Comparison of ENCODE assay signal across 23 cellular contexts in the genomic region with DNA sequence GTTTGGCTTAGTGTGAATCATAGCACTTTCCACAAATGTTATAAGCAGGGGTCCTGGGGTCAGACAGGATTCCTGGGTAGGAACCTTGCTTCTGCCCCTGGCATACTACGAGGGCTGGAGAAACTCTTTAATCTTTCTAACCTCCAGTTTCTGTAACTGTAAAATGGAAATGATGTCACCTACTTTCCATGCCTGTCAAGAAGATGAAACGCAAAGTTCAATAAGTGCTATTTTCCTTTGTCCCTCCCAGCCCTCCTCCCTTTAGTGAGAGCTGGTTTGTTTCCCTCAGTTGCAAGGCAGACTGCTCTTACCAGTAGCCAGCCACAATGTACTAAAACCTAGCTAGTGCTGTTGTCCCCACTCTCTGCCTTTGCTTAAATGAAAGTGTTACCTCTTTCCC.
"Had no signal": no experiment of that assay in that cellular context is flagged by ENCODE, and none has a peak within 500 bp of the region (broad histone marks: within the 10 kb centered on the region; RNA-seq: fewer than 3 reads in every experiment).

No MANE protein-coding gene starts in this region.

- H3K4me3 Mint-ChIP-seq: activated CD4-positive, alpha-beta T cell treated with anti-CD3 and anti-CD28 coated beads, Interleukin-2, amount 10 ng/mL, durations not matched to agents 7 days and 5 days; activated CD8-positive, alpha-beta T cell treated with anti-CD3 and anti-CD28 coated beads for 36 hours; activated T-cell treated with anti-CD3 and anti-CD28 coated beads, Interleukin-2, amount 50 U/mL, for 4 hours; activated T-helper 17 cell treated with anti-CD3 and anti-CD28 coated beads, Interleukin-2, amount 50 U/mL, for 72 hours; naive thymus-derived CD4-positive, alpha-beta T cell; stimulated activated naive CD8-positive, alpha-beta T cell treated with anti-CD3 and anti-CD28 coated beads, Interleukin-15, Interleukin-2, amounts not matched to agents 100 ng/mL and 50 ng/mL, for 24 hours; T-helper 17 cell had no signal

- H3K4me1 ChIP-seq: esophagus muscularis mucosa, upper lobe of right lung had no signal

- ATAC-seq: activated CD8-positive, alpha-beta T cell treated with anti-CD3 and anti-CD28 coated beads for 36 hours; activated T-cell treated with anti-CD3 and anti-CD28 coated beads, Interleukin-2, amount 50 U/mL, for 4 hours; activated T-helper 17 cell treated with anti-CD3 and anti-CD28 coated beads, Interleukin-2, amount 50 U/mL, for 72 hours; left ventricle myocardium superior; naive thymus-derived CD4-positive, alpha-beta T cell; right cardiac atrium; T-helper 17 cell; upper lobe of right lung had no signal

- H3K27me3 Mint-ChIP-seq: stimulated activated naive CD8-positive, alpha-beta T cell treated with anti-CD3 and anti-CD28 coated beads, Interleukin-15, Interleukin-2, amounts not matched to agents 100 ng/mL and 50 ng/mL, for 24 hours; T-helper 17 cell had no signal

- H3K27ac Mint-ChIP-seq: activated CD4-positive, alpha-beta T cell treated with anti-CD3 and anti-CD28 coated beads, Interleukin-2, amount 10 ng/mL, durations not matched to agents 7 days and 5 days; activated CD8-positive, alpha-beta T cell treated with anti-CD3 and anti-CD28 coated beads for 36 hours; activated T-helper 17 cell treated with anti-CD3 and anti-CD28 coated beads, Interleukin-2, amount 50 U/mL, for 72 hours; naive thymus-derived CD4-positive, alpha-beta T cell; stimulated activated naive CD8-positive, alpha-beta T cell treated with anti-CD3 and anti-CD28 coated beads, Interleukin-15, Interleukin-2, amounts not matched to agents 100 ng/mL and 50 ng/mL, for 24 hours; T-helper 17 cell had no signal

- H3K9me3 Mint-ChIP-seq: activated CD4-positive, alpha-beta T cell treated with anti-CD3 and anti-CD28 coated beads, Interleukin-2, amount 10 ng/mL, durations not matched to agents 7 days and 5 days; activated CD8-positive, alpha-beta T cell treated with anti-CD3 and anti-CD28 coated beads for 36 hours; activated T-cell treated with anti-CD3 and anti-CD28 coated beads, Interleukin-2, amount 50 U/mL, for 4 hours; activated T-helper 17 cell treated with anti-CD3 and anti-CD28 coated beads, Interleukin-2, amount 50 U/mL, for 72 hours; stimulated activated naive CD8-positive, alpha-beta T cell treated with anti-CD3 and anti-CD28 coated beads, Interleukin-15, Interleukin-2, amounts not matched to agents 100 ng/mL and 50 ng/mL, for 24 hours had no signal

- H3K36me3 ChIP-seq: esophagus muscularis mucosa, upper lobe of right lung, WERI-Rb-1 had no signal

- DNase-seq: activated CD4-positive, alpha-beta T cell treated with anti-CD3 and anti-CD28 coated beads, Interleukin-2, amount 10 ng/mL, durations not matched to agents 7 days and 5 days; activated CD4-positive, CD25-positive, alpha-beta regulatory T cell treated with anti-CD3 and anti-CD28 coated beads, Interleukin-2, amount 50 U/mL, for 72 hours; activated CD8-positive, alpha-beta T cell treated with anti-CD3 and anti-CD28 coated beads for 36 hours; activated gamma-delta T cell treated with Interleukin-2 at 50 U/mL for 16 hours; activated naive CD4-positive, alpha-beta T cell treated with anti-CD3 and anti-CD28 coated beads, Interleukin-2, amount 50 U/mL, for 16 hours; activated T-cell treated with anti-CD3 and anti-CD28 coated beads, Interleukin-2, amount 50 U/mL, for 4 hours; amniotic stem cell; caudate nucleus; cortex of kidney; foreskin melanocyte; left ventricle myocardium superior; mammary epithelial cell; midbrain; naive thymus-derived CD4-positive, alpha-beta T cell; right cardiac atrium; stimulated activated CD4-positive, alpha-beta T cell treated with anti-CD3 and anti-CD28 coated beads, Interleukin-4, amount 100 ng/mL, for 1 hour; T-helper 17 cell; T1000; upper lobe of right lung; WERI-Rb-1 had no signal

- H3K27ac ChIP-seq: esophagus muscularis mucosa, upper lobe of right lung, WERI-Rb-1 had no signal

- H3K27me3 ChIP-seq: esophagus muscularis mucosa, upper lobe of right lung had no signal

- H3K9me3 ChIP-seq: esophagus muscularis mucosa, upper lobe of right lung had no signal

- H3K36me3 Mint-ChIP-seq: naive thymus-derived CD4-positive, alpha-beta T cell had no signal

- H3K4me3 ChIP-seq: esophagus muscularis mucosa, upper lobe of right lung had no signal

- H3K4me1 Mint-ChIP-seq: activated CD4-positive, alpha-beta T cell treated with anti-CD3 and anti-CD28 coated beads, Interleukin-2, amount 10 ng/mL, durations not matched to agents 7 days and 5 days; activated T-helper 17 cell treated with anti-CD3 and anti-CD28 coated beads, Interleukin-2, amount 50 U/mL, for 72 hours; naive thymus-derived CD4-positive, alpha-beta T cell; T-helper 17 cell had no signal
